Comparison of ENCODE assay signal across 1 cellular context in the genomic region with DNA sequence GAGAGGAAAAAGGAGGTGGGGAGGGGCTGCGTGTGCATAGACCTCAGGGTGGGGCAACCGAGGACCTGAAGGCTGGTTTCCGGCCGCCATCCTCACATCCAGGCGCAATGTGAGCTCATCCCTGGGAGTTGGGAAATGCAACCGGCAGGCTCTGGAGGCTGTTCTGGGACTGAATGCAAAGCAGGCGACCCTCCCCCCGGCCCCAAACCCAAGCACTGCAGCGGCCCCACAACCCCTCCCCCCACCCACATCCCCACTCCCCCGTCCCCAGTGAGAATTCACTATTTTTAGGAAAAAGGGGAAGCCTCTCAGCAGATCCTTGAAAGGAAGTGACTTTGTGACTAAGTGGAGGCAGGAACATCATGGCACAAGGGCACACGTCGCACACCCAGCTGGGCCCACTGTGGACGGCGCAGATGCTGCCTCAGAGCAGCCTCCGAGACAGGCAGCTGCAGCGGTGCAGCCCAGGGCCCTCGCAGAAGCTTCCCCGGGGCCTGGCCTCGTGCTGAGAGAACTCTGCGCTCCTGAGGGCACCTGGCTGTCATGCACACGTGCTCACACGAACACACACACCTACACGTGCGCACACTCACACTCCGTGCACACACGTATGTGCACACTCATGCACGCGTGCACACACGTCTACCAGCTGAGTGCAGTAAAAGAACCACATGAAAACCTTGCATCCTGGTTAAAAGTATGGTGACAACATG.
TF ChIP-seq lines count a peak whose summit lies in the region.

No MANE protein-coding gene starts in this region.

TF ChIP-seq in K562, 482 proteins besides CTCF, POLR2A, EP300 and RAD21:
- TF ChIP-seq JUND (IDR thresholded peaks at IDR 0.05; ENCODE audit: borderline replicate concordance, low read depth, low read length) = no peak
- TF ChIP-seq JUND (tag; IDR thresholded peaks at IDR 0.05; ENCODE audit: borderline replicate concordance, low read depth, low read length) = no peak
- 0 out of 2 replicates have a peak, but pooled peaks have one; percentile 12 for TF ChIP-seq SPI1 (IDR thresholded peaks at IDR 0.05; ENCODE audit: borderline replicate concordance, low read depth, low read length)
